8 cellular contexts compared by ENCODE assay signal in the genomic region with DNA sequence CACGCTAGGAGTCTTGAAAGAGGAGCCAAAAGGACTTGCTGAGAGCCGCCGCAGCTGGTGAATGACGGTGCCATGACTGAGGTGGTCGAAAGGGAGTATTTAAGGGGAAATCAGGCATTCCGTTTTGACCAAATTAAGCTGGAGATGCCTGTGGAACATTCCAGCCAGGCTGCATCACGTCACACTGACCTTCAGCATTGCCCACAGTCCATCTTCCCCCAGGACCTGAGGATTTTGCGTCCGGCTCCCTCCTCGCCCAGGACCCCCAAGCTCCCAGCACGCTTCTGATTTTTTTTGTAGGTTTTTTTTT. TPM values are rescaled to one million over a fixed set of nuclear protein-coding genes. Genes with fewer than 3 reads are reported as not detected.
A peak's percentile ranks its signal among the peaks of the same experiment; 100 is the strongest.
DNase-seq lines count a peak whose midpoint lies in the region; ATAC-seq and TF ChIP-seq lines count a peak whose summit lies in the region.

No MANE protein-coding gene starts in this region.

- ATAC-seq in heart left ventricle (no peak), HG03045 (IDR thresholded peaks at IDR 0.05; ENCODE audit: unreplicated experiment) (no peak), GM19452 (IDR thresholded peaks at IDR 0.05; ENCODE audit: unreplicated experiment) (no peak)

- H3K27me3 ChIP-seq in heart left ventricle (no peaks in the 10 kb centered on the region), muscle layer of duodenum (ENCODE audit: low read depth, low read length) (no peaks in the 10 kb centered on the region), uterus (no peaks in the 10 kb centered on the region)

- H3K27ac ChIP-seq in heart left ventricle (peak overlapping the region; percentile 69 to 97 (median 92)), muscle layer of duodenum (ENCODE audit: low read length) (no peak overlapping the region), uterus (peak overlapping the region; percentile 80 to 90)

- intact Hi-C loops in heart left ventricle (cut with DNase I): no loop called here
- intact Hi-C loops in cardiac septum (cut with DNase I): no loop called here
- intact Hi-C loops in uterus (cut with DNase I; ENCODE audit: low total_unique reads): no loop called here

- H3K36me3 ChIP-seq in heart left ventricle: peaks cover 0 to 31% (median 29%) of the 10 kb centered on the region in 9 donors
- H3K36me3 ChIP-seq in muscle layer of duodenum (ENCODE audit: control insufficient read depth in 1 of 2, insufficient read depth in 2 of 2, low read length in 2 of 2): peaks cover 0 to 22% of the 10 kb centered on the region in 2 donors
- no peaks in the 10 kb centered on the region for H3K36me3 ChIP-seq in uterus

- H3K4me1 ChIP-seq in heart left ventricle: peaks cover 0 to 27% (median 19%) of the 10 kb centered on the region in 12 donors
- peaks cover 0 to 19% of the 10 kb centered on the region in 2 donors for H3K4me1 ChIP-seq in muscle layer of duodenum (ENCODE audit: control insufficient read depth in 1 of 2, insufficient read depth in 2 of 2, low read length in 2 of 2)
- no peaks in the 10 kb centered on the region for H3K4me1 ChIP-seq in uterus

- 41 to 53% (median 44%) methylated on average over 8 to 11 of the region's 11 CpGs for WGBS in heart left ventricle, 4 donors

- no peak for TF ChIP-seq CTCF in heart left ventricle (IDR thresholded peaks at IDR 0.05)
- no peak for TF ChIP-seq CTCF in uterus (IDR thresholded peaks at IDR 0.05)

- H3K9me3 ChIP-seq in heart left ventricle: no peaks in the 10 kb centered on the region
- no peaks in the 10 kb centered on the region for H3K9me3 ChIP-seq in muscle layer of duodenum (ENCODE audit: control insufficient read depth in 1 of 2, low read length in 2 of 2)
- H3K9me3 ChIP-seq in uterus: no peaks in the 10 kb centered on the region

- DNase-seq in heart left ventricle (no peak), cardiac septum (ENCODE audit: low spot score) (no peak), cerebellum (ENCODE audit: low spot score) (peak; percentile 41), uterus (no peak), ecto neural progenitor cell (ENCODE audit: low spot score) (no peak)

- no peak for TF ChIP-seq POLR2A in heart left ventricle (IDR thresholded peaks at IDR 0.05)
- TF ChIP-seq POLR2A in uterus (IDR thresholded peaks at IDR 0.05): no peak

- H3K4me3 ChIP-seq in heart left ventricle: peak overlapping the region; percentile 25 to 72 (median 60)
- peak overlapping the region; percentile 47 to 71 for H3K4me3 ChIP-seq in muscle layer of duodenum (ENCODE audit: low read depth in 1 of 2, low read length in 2 of 2)
- H3K4me3 ChIP-seq in uterus: peak overlapping the region; percentile 31 to 51

RNA-seq across cellular contexts. Expression of gene CYTH2, which starts 12.0 kb away (rescaled TPM):
- total RNA-seq in heart left ventricle (10 to 100 TPM; 12.3 to 47.3 (median 31.0) TPM), cardiac septum (46.4 TPM), cerebellum (49.7 TPM), uterus (10 to 100 TPM in 3 of 4 donors, 1 to 10 TPM in 1; 7.2 to 70.3 (median 36.5) TPM)
- 10 to 100 TPM; 21.0 to 55.3 TPM for polyA plus RNA-seq in heart left ventricle

RNA-seq across cellular contexts. Expression of gene KCNJ14, which starts 25.8 kb away (rescaled TPM):
- total RNA-seq in heart left ventricle (1 to 10 TPM in 1 of 9 donors, under 1 TPM in 8; 0.20 to 2.0 (median 0.40) TPM), cardiac septum (0.32 TPM), cerebellum (1.6 TPM), uterus (1 to 10 TPM in 2 of 4 donors, under 1 TPM in 1, not detected in 1; 0.29 to 2.2 (median 1.2) TPM)
- under 1 TPM; 0.23 to 0.83 TPM for polyA plus RNA-seq in heart left ventricle

RNA-seq across cellular contexts. Expression of gene LMTK3, which starts 30.5 kb away (rescaled TPM):
- total RNA-seq in heart left ventricle (1 to 10 TPM in 6 of 9 donors, under 1 TPM in 3; 0.50 to 1.9 (median 1.4) TPM), cardiac septum (3.0 TPM), cerebellum (7.0 TPM), uterus (under 1 TPM in 2 of 4 donors, not detected in 2; 0.28 to 0.52 TPM)
- under 1 TPM; 0.19 to 0.99 TPM for polyA plus RNA-seq in heart left ventricle

RNA-seq across cellular contexts. Expression of gene GRWD1, which starts 35.4 kb away (rescaled TPM):
- total RNA-seq in heart left ventricle (10 to 100 TPM; 13.9 to 24.7 (median 19.0) TPM), cardiac septum (17.5 TPM), cerebellum (9.7 TPM), uterus (10 to 100 TPM in 2 of 4 donors, 1 to 10 TPM in 2; 7.7 to 33.8 (median 21.3) TPM)
- 10 to 100 TPM in 1 of 2 donors, 1 to 10 TPM in 1; 5.1 to 35.4 TPM for polyA plus RNA-seq in heart left ventricle
